Comparison of ENCODE assay signal across 23 cellular contexts in genomic region chr20:43789593-43789992, GRCh38.
DNase-seq lines count a peak whose midpoint lies in the region; ATAC-seq, FAIRE-seq and TF ChIP-seq lines count a peak whose summit lies in the region.
"Had no signal": no experiment of that assay in that cellular context is flagged by ENCODE, and none has a peak within 500 bp of the region (broad histone marks: within the 10 kb centered on the region; RNA-seq: fewer than 3 reads in every experiment).

No MANE protein-coding gene starts in this region.

- intact Hi-C loops in activated T-helper 1 cell treated with anti-CD3 and anti-CD28 coated beads, Interleukin-12 subunit alpha, Interleukin-12 subunit beta, Interleukin-2, Interleukin-4 antibody, amounts not matched to agents 30 ng/mL and 10 ng/mL and 1 ng/mL, durations not matched to agents 14 hours and 24 hours and 36 hours (cut with micrococcal nuclease): loop anchor here (1.0 to 2.0 kb wide), 2 partner anchors 38 to 57 kb away; no protein-coding TSS in a partner anchor
- intact Hi-C loops in naive thymus-derived CD4-positive, alpha-beta T cell (cut with micrococcal nuclease): no loop called here

- no peak overlapping the region for H3K4me3 ChIP-seq in naive thymus-derived CD4-positive, alpha-beta T cell (ENCODE audit: low read length)
- H3K4me3 ChIP-seq: esophagus muscularis mucosa, Peyer's patch, SJCRH30 had no signal

- H3K27me3 ChIP-seq in naive thymus-derived CD4-positive, alpha-beta T cell (ENCODE audit: control insufficient read depth in 2 of 2, insufficient read depth in 2 of 2, low read length in 2 of 2): no peaks in the 10 kb centered on the region
- H3K27me3 ChIP-seq: esophagus muscularis mucosa, Peyer's patch, SJCRH30 had no signal

- ATAC-seq in GM18868 (IDR thresholded peaks at IDR 0.05; ENCODE audit: unreplicated experiment) (peak; percentile 61), HG02885 (IDR thresholded peaks at IDR 0.05; ENCODE audit: poor library complexity, unreplicated experiment) (peak; percentile 60)
- no peak for ATAC-seq in naive thymus-derived CD4-positive, alpha-beta T cell
- ATAC-seq: activated naive CD8-positive, alpha-beta T cell treated with anti-CD3 and anti-CD28 coated beads, Interleukin-2, amount 50 U/mL, for 24 hours; HepG2; stimulated activated memory B cell treated with anti-CD40 and anti-IgM and Interleukin-4, amounts not matched to agents 10 μg/mL and 1 μg/mL and 100 μg/mL, for 72 hours had no signal

- CTCF ChIA-PET in naive thymus-derived CD4-positive, alpha-beta T cell (lab: Charles Lee): no interaction called here

- H3K36me3 Mint-ChIP-seq in activated T-helper 1 cell treated with anti-CD3 and anti-CD28 coated beads, Interleukin-12 subunit alpha, Interleukin-12 subunit beta, Interleukin-2, Interleukin-4 antibody, amounts not matched to agents 30 ng/mL and 10 ng/mL and 1 ng/mL, durations not matched to agents 14 hours and 24 hours and 36 hours (ENCODE audit: low read depth): peaks cover 10% of the 10 kb centered on the region
- H3K36me3 Mint-ChIP-seq in naive thymus-derived CD4-positive, alpha-beta T cell: peaks cover 0 to 12% (median 12%) of the 10 kb centered on the region in 5 donors

- H3K36me3 ChIP-seq in naive thymus-derived CD4-positive, alpha-beta T cell (ENCODE audit: control insufficient read depth in 2 of 3, insufficient read depth in 3 of 3, low read length in 3 of 3): no peaks in the 10 kb centered on the region
- H3K36me3 ChIP-seq: esophagus muscularis mucosa, Peyer's patch, SJCRH30 had no signal

- H3K27me3 Mint-ChIP-seq in activated T-helper 1 cell treated with anti-CD3 and anti-CD28 coated beads, Interleukin-12 subunit alpha, Interleukin-12 subunit beta, Interleukin-2, Interleukin-4 antibody, amounts not matched to agents 30 ng/mL and 10 ng/mL and 1 ng/mL, durations not matched to agents 14 hours and 24 hours and 36 hours (ENCODE audit: insufficient read depth): peaks cover 2% of the 10 kb centered on the region
- H3K27me3 Mint-ChIP-seq in naive thymus-derived CD4-positive, alpha-beta T cell: peaks cover 0 to 13% (median 5%) of the 10 kb centered on the region in 5 donors

- DNase-seq in GM12892 (ENCODE audit: insufficient read length) (no peak), HT-29 (ENCODE audit: low spot score) (no peak), NCI-H1417 (lab: John Stamatoyannopoulos, UW) (no peak)
- DNase-seq in activated T-helper 1 cell treated with anti-CD3 and anti-CD28 coated beads, Interleukin-12 subunit alpha, Interleukin-12 subunit beta, Interleukin-2, Interleukin-4 antibody, amounts not matched to agents 30 ng/mL and 10 ng/mL and 1 ng/mL, durations not matched to agents 14 hours and 24 hours and 36 hours (ENCODE audit: low spot score): no peak
- DNase-seq in stimulated activated CD4-positive, alpha-beta T cell treated with anti-CD3 and anti-CD28 coated beads, Interleukin-4, amount 100 ng/mL, for 4 hours: no peak
- no peak for DNase-seq in naive thymus-derived CD4-positive, alpha-beta T cell
- DNase-seq: activated CD4-positive, alpha-beta T cell treated with anti-CD3 and anti-CD28 coated beads, Interleukin-2, amount 10 ng/mL, durations not matched to agents 7 days and 5 days; activated gamma-delta T cell; activated naive CD8-positive, alpha-beta T cell treated with anti-CD3 and anti-CD28 coated beads, Interleukin-2, amount 50 U/mL, for 24 hours; H9; NCI-H1105; NCI-H2081; Peyer's patch; SJCRH30 had no signal

- H3K4me1 Mint-ChIP-seq in activated T-helper 1 cell treated with anti-CD3 and anti-CD28 coated beads, Interleukin-12 subunit alpha, Interleukin-12 subunit beta, Interleukin-2, Interleukin-4 antibody, amounts not matched to agents 30 ng/mL and 10 ng/mL and 1 ng/mL, durations not matched to agents 14 hours and 24 hours and 36 hours (ENCODE audit: low read depth): peaks cover 10% of the 10 kb centered on the region
- H3K4me1 Mint-ChIP-seq in naive thymus-derived CD4-positive, alpha-beta T cell: peaks cover 0 to 10% (median 0%) of the 10 kb centered on the region in 7 donors
- H3K4me1 Mint-ChIP-seq: activated naive CD8-positive, alpha-beta T cell treated with anti-CD3 and anti-CD28 coated beads, Interleukin-2, amount 50 U/mL, for 24 hours; H9; stimulated activated memory B cell treated with anti-CD40 and anti-IgM and Interleukin-4, amounts not matched to agents 10 μg/mL and 1 μg/mL and 100 μg/mL, for 72 hours had no signal

- H3K4me1 ChIP-seq in naive thymus-derived CD4-positive, alpha-beta T cell (ENCODE audit: control insufficient read depth in 2 of 2, insufficient read depth in 2 of 2, low read length in 2 of 2): no peaks in the 10 kb centered on the region
- H3K4me1 ChIP-seq: esophagus muscularis mucosa, Peyer's patch, SJCRH30 had no signal

- peaks cover 17% of the 10 kb centered on the region for H3K9me3 Mint-ChIP-seq in activated T-helper 1 cell treated with anti-CD3 and anti-CD28 coated beads, Interleukin-12 subunit alpha, Interleukin-12 subunit beta, Interleukin-2, Interleukin-4 antibody, amounts not matched to agents 30 ng/mL and 10 ng/mL and 1 ng/mL, durations not matched to agents 14 hours and 24 hours and 36 hours
- peaks cover 0 to 15% (median 6%) of the 10 kb centered on the region in 11 donors for H3K9me3 Mint-ChIP-seq in naive thymus-derived CD4-positive, alpha-beta T cell

- no peak overlapping the region for H3K27ac ChIP-seq in naive thymus-derived CD4-positive, alpha-beta T cell (ENCODE audit: low read depth, low read length)
- H3K27ac ChIP-seq: C4-2B, esophagus muscularis mucosa, Peyer's patch, SJCRH30 had no signal

- TF ChIP-seq POLR2A in GM12892 (IDR thresholded peaks at IDR 0.05; ENCODE audit: low read depth, low read length): no peak

- H3K4me3 Mint-ChIP-seq in activated T-helper 1 cell treated with anti-CD3 and anti-CD28 coated beads, Interleukin-12 subunit alpha, Interleukin-12 subunit beta, Interleukin-2, Interleukin-4 antibody, amounts not matched to agents 30 ng/mL and 10 ng/mL and 1 ng/mL, durations not matched to agents 14 hours and 24 hours and 36 hours: no peak overlapping the region
- no peak overlapping the region for H3K4me3 Mint-ChIP-seq in naive thymus-derived CD4-positive, alpha-beta T cell
- H3K4me3 Mint-ChIP-seq: activated CD4-positive, alpha-beta T cell treated with anti-CD3 and anti-CD28 coated beads, Interleukin-2, amount 10 ng/mL, durations not matched to agents 7 days and 5 days; activated naive CD8-positive, alpha-beta T cell treated with anti-CD3 and anti-CD28 coated beads, Interleukin-2, amount 50 U/mL, for 24 hours; H9; stimulated activated memory B cell treated with anti-CD40 and anti-IgM and Interleukin-4, amounts not matched to agents 10 μg/mL and 1 μg/mL and 100 μg/mL, for 72 hours had no signal

- peak; percentile 72 for FAIRE-seq in GM12892 (lab: Jason Lieb, UNC)
- FAIRE-seq: colon, D721Med, HepG2 had no signal

- POLR2A ChIA-PET in naive thymus-derived CD4-positive, alpha-beta T cell (lab: Charles Lee): no interaction called here

- no peaks in the 10 kb centered on the region for H3K9me3 ChIP-seq in naive thymus-derived CD4-positive, alpha-beta T cell (ENCODE audit: control insufficient read depth in 2 of 3, low read length in 3 of 3)

- peak overlapping the region; percentile 44 for H3K27ac Mint-ChIP-seq in activated T-helper 1 cell treated with anti-CD3 and anti-CD28 coated beads, Interleukin-12 subunit alpha, Interleukin-12 subunit beta, Interleukin-2, Interleukin-4 antibody, amounts not matched to agents 30 ng/mL and 10 ng/mL and 1 ng/mL, durations not matched to agents 14 hours and 24 hours and 36 hours
- no peak overlapping the region for H3K27ac Mint-ChIP-seq in naive thymus-derived CD4-positive, alpha-beta T cell
- H3K27ac Mint-ChIP-seq: activated CD4-positive, alpha-beta T cell treated with anti-CD3 and anti-CD28 coated beads, Interleukin-2, amount 10 ng/mL, durations not matched to agents 7 days and 5 days; activated naive CD8-positive, alpha-beta T cell treated with anti-CD3 and anti-CD28 coated beads, Interleukin-2, amount 50 U/mL, for 24 hours; H9; progenitor cell of endocrine pancreas; stimulated activated memory B cell treated with anti-CD40 and anti-IgM and Interleukin-4, amounts not matched to agents 10 μg/mL and 1 μg/mL and 100 μg/mL, for 72 hours had no signal
